In the genomic region with DNA sequence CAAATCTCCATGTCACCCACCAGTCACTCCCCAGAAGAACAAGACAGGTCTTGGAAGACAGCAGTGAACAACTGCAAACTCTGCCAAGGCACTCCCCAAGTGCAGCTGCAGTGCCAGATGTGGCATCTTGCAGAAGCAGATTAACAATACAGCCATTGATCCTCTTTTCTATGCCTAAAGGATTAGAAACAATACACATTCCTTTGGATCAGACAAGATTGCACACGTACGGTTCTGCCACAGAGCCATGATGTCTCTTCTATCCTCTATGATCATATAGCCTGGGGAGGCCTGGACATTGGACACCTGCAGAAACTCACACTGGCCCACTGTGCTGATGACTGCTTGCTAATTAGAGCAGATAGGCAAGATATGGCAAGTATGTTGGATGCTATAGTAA, we compare ENCODE assay signal across 23 cellular contexts.
DNase-seq lines count a peak whose midpoint lies in the region; ATAC-seq and TF ChIP-seq lines count a peak whose summit lies in the region.
"Had no signal": no experiment of that assay in that cellular context is flagged by ENCODE, and none has a peak within 500 bp of the region (broad histone marks: within the 10 kb centered on the region; RNA-seq: fewer than 3 reads in every experiment).

No MANE protein-coding gene starts in this region.

- H3K79me2 ChIP-seq in mammary epithelial cell (ENCODE audit: insufficient read depth, low read length), result no peaks in the 10 kb centered on the region

- intact Hi-C loops in mammary epithelial cell (cut with micrococcal nuclease), result no loop called here
- intact Hi-C loops in MCF 10A (cut with micrococcal nuclease), result no loop called here
- intact Hi-C loops in dorsolateral prefrontal cortex (cut with DNase I), result no loop called here

- no peaks in the 10 kb centered on the region for H3K36me3 ChIP-seq in mammary epithelial cell (ENCODE audit: insufficient read depth, low read length)
- H3K36me3 ChIP-seq: BE2C; BLaER1 treated with 17β-estradiol and CSF1 and Interleukin-3, amounts not matched to agents 10 nM and 100 nM had no signal

- H3K27me3 ChIP-seq in mammary epithelial cell (ENCODE audit: insufficient read depth, low read length) (no peaks in the 10 kb centered on the region), dorsolateral prefrontal cortex (peaks cover 0 to 19% (median 0%) of the 10 kb centered on the region in 45 donors)
- H3K27me3 ChIP-seq: BE2C; BLaER1 treated with 17β-estradiol and CSF1 and Interleukin-3, amounts not matched to agents 10 nM and 100 nM had no signal

- H4K20me1 ChIP-seq in mammary epithelial cell (ENCODE audit: insufficient read depth, low read length), result no peaks in the 10 kb centered on the region
- H4K20me1 ChIP-seq: BLaER1 treated with 17β-estradiol and CSF1 and Interleukin-3, amounts not matched to agents 10 nM and 100 nM had no signal

- H3K9me3 Mint-ChIP-seq in MCF 10A (ENCODE audit: unreplicated experiment) (no peaks in the 10 kb centered on the region), neural crest cell (no peaks in the 10 kb centered on the region)

- BruUV-seq in mammary epithelial cell (replicated peaks; lab: Mats Ljungman, UMichigan) (no TSS peak), MCF 10A (replicated peaks; lab: Mats Ljungman, UMichigan) (no TSS peak)

- H3K4me2 ChIP-seq in mammary epithelial cell (ENCODE audit: insufficient read depth, low read depth, low read length), result no peak overlapping the region
- H3K4me2 ChIP-seq: A549; BLaER1 treated with 17β-estradiol and CSF1 and Interleukin-3, amounts not matched to agents 10 nM and 100 nM; GM23338 had no signal

- CTCF ChIA-PET in mammary epithelial cell (lab: Charles Lee; ENCODE audit: low non-redundant PET), result no interaction called here
- CTCF ChIA-PET in MCF 10A (lab: Yijun Ruan, JAX), result no interaction called here

- TF ChIP-seq CTCF in mammary epithelial cell (conservative IDR thresholded peaks at IDR 0.05 in 1 of 2, IDR thresholded peaks at IDR 0.05 in 1 of 2; ENCODE audit: extremely low read depth in 1 of 2, insufficient read depth in 1 of 2, low read depth in 1 of 2, low read length in 2 of 2) (no peak), MCF 10A (IDR thresholded peaks at IDR 0.05; ENCODE audit: unreplicated experiment) (no peak), neural crest cell (conservative IDR thresholded peaks at IDR 0.05) (no peak), dorsolateral prefrontal cortex (IDR thresholded peaks at IDR 0.05 in 54 of 56, conservative IDR thresholded peaks at IDR 0.05 in 2 of 56; ENCODE audit: low read depth in 1 of 56, partially characterized antibody in 56 of 56) (no peak)

- dilution Hi-C loops in mammary epithelial cell (cut with HindIII; ENCODE audit: low sequenced_read_pairs), result loop anchor here (5.0 kb wide), 1 partner anchor 38 kb away; no protein-coding TSS in a partner anchor

- H3K9me3 ChIP-seq in mammary epithelial cell (replicated peaks; ENCODE audit: insufficient read depth, low read length), result no peaks in the 10 kb centered on the region
- H3K9me3 ChIP-seq: A549, BE2C had no signal

- H3K4me1 Mint-ChIP-seq in MCF 10A (ENCODE audit: insufficient read depth, unreplicated experiment), result no peaks in the 10 kb centered on the region
- H3K4me1 Mint-ChIP-seq in neural crest cell, result no peaks in the 10 kb centered on the region
- H3K4me1 Mint-ChIP-seq: CD14-positive monocyte; CD4-positive, alpha-beta memory T cell had no signal

- in situ Hi-C loops in mammary epithelial cell (cut with MboI; ENCODE audit: low sequenced_read_pairs in 2 of 2), result no loop called here

- no peak overlapping the region for H3K4me3 ChIP-seq in mammary epithelial cell (replicated peaks in 1 of 3; ENCODE audit: insufficient read depth in 1 of 3, low read depth in 2 of 3, low read length in 3 of 3)
- no peak overlapping the region for H3K4me3 ChIP-seq in dorsolateral prefrontal cortex
- H3K4me3 ChIP-seq: A549; BLaER1 treated with 17β-estradiol and CSF1 and Interleukin-3, amounts not matched to agents 10 nM and 100 nM; GM23338 had no signal

- H3K4me1 ChIP-seq in mammary epithelial cell (ENCODE audit: insufficient read depth, low read length), result peaks cover 17% of the 10 kb centered on the region
- H3K4me1 ChIP-seq: A549; BE2C; BLaER1 treated with 17β-estradiol and CSF1 and Interleukin-3, amounts not matched to agents 10 nM and 100 nM had no signal

- no peak overlapping the region for H3K4me3 Mint-ChIP-seq in MCF 10A (ENCODE audit: unreplicated experiment)
- H3K4me3 Mint-ChIP-seq in neural crest cell, result no peak overlapping the region
- H3K4me3 Mint-ChIP-seq: CD14-positive monocyte; CD4-positive, alpha-beta memory T cell; GM23338; H9 had no signal

- ATAC-seq in esophagus mucosa, result peak; percentile 81
- ATAC-seq: A549, GM23338, HCT116 had no signal

- WGBS in mammary epithelial cell (ENCODE audit: low coverage, missing lambda C conversion rate), result 11% methylated on average over 2 of the region's 2 CpGs

- H2AFZ ChIP-seq in mammary epithelial cell (ENCODE audit: low read depth, low read length), result peak overlapping the region; percentile 41
- H2AFZ ChIP-seq: GM23338 had no signal

- no peak overlapping the region for H3K9ac ChIP-seq in mammary epithelial cell (ENCODE audit: insufficient read depth, low read length)
- H3K9ac ChIP-seq: BLaER1 treated with 17β-estradiol and CSF1 and Interleukin-3, amounts not matched to agents 10 nM and 100 nM had no signal

- peak overlapping the region; percentile 56 for H3K27ac ChIP-seq in mammary epithelial cell (ENCODE audit: insufficient read depth, low read depth, low read length)
- no peak overlapping the region for H3K27ac ChIP-seq in dorsolateral prefrontal cortex
- H3K27ac ChIP-seq: A549; BLaER1 treated with 17β-estradiol and CSF1 and Interleukin-3, amounts not matched to agents 10 nM and 100 nM had no signal

- H3K27me3 Mint-ChIP-seq in MCF 10A (ENCODE audit: insufficient read depth, unreplicated experiment) (no peaks in the 10 kb centered on the region), neural crest cell (ENCODE audit: low read depth) (no peaks in the 10 kb centered on the region)

- DNase-seq in mammary epithelial cell, result peak; percentile 88
- no peak for DNase-seq in MCF 10A (ENCODE audit: unreplicated experiment)
- DNase-seq in neural crest cell (ENCODE audit: low read depth, low spot score), result no peak
- no peak for DNase-seq in OCI-M1 (lab: John Stamatoyannopoulos, UW)
- DNase-seq in T-helper 9 cell, result no peak
- DNase-seq in dorsolateral prefrontal cortex, result no peak
- DNase-seq: 8988T; ACHN; AML-193; BE2C; Calu3; CD4-positive, alpha-beta memory T cell; COR-L47; DMS53; DMS79 treated with DMSO at 0.1 percent for 48 hours; GF-D8; H9 had no signal

- H3K27ac Mint-ChIP-seq in MCF 10A (ENCODE audit: low read depth, unreplicated experiment), result no peak overlapping the region
- peak overlapping the region; percentile 2 for H3K27ac Mint-ChIP-seq in neural crest cell (ENCODE audit: unreplicated experiment)
- H3K27ac Mint-ChIP-seq: CD14-positive monocyte; CD4-positive, alpha-beta memory T cell; GM23338 had no signal

- POLR2A ChIA-PET in MCF 10A (lab: Yijun Ruan, JAX), result no interaction called here

- H3K36me3 Mint-ChIP-seq in MCF 10A (ENCODE audit: insufficient read depth, unreplicated experiment), result no peaks in the 10 kb centered on the region
- H3K36me3 Mint-ChIP-seq in neural crest cell (ENCODE audit: low read depth), result no peaks in the 10 kb centered on the region
- H3K36me3 Mint-ChIP-seq: CD14-positive monocyte; CD4-positive, alpha-beta memory T cell had no signal
